Comparison of ENCODE assay signal across 24 cellular contexts in genomic region chr11:87432006-87432405, GRCh38.
DNase-seq lines count a peak whose midpoint lies in the region; TF ChIP-seq lines count a peak whose summit lies in the region.
"Had no signal": no experiment of that assay in that cellular context is flagged by ENCODE, and none has a peak within 500 bp of the region (broad histone marks: within the 10 kb centered on the region; RNA-seq: fewer than 3 reads in every experiment).

No MANE protein-coding gene starts in this region.

- H2AK5ac ChIP-seq in mesenchymal stem cell (ENCODE audit: low read length, severe bottlenecking), result no peak overlapping the region

- H2BK120ac ChIP-seq in mesenchymal stem cell (ENCODE audit: low read depth, low read length), result no peak overlapping the region

- no peak overlapping the region for H3K4me2 ChIP-seq in mesenchymal stem cell (ENCODE audit: low read length, poor library complexity, severe bottlenecking)
- H3K4me2 ChIP-seq: KMS-11 had no signal

- no peak overlapping the region for H3K4me3 Mint-ChIP-seq in progenitor cell of endocrine pancreas (ENCODE audit: low read depth)
- H3K4me3 Mint-ChIP-seq: activated naive CD4-positive, alpha-beta T cell treated with anti-CD3 and anti-CD28 coated beads, Interleukin-2, amount 10 ng/mL, durations not matched to agents 7 days and 5 days; CD8-positive, alpha-beta T cell; mesothelial cell of epicardium had no signal

- H3K18ac ChIP-seq in mesenchymal stem cell (ENCODE audit: low read depth in 1 of 2, low read length in 2 of 2), result no peak overlapping the region

- no peak overlapping the region for H3K4me3 ChIP-seq in AG10803 (ENCODE audit: low read length)
- no peak overlapping the region for H3K4me3 ChIP-seq in mesenchymal stem cell (ENCODE audit: insufficient read depth in 1 of 2, low read depth in 1 of 2, low read length in 2 of 2)
- H3K4me3 ChIP-seq in spleen, result no peak overlapping the region
- H3K4me3 ChIP-seq: prostate gland, skin epidermis, tibial nerve had no signal

- no peak overlapping the region for H3K14ac ChIP-seq in mesenchymal stem cell (ENCODE audit: low read length in 2 of 2)

- H3K4ac ChIP-seq in mesenchymal stem cell (ENCODE audit: low read depth in 1 of 2, low read length in 2 of 2), result no peak overlapping the region

- H3K23ac ChIP-seq in mesenchymal stem cell (ENCODE audit: low read length in 2 of 2), result no peak overlapping the region

- H2BK12ac ChIP-seq in mesenchymal stem cell (ENCODE audit: low read length in 2 of 2), result no peak overlapping the region

- no peak overlapping the region for H3K27ac Mint-ChIP-seq in progenitor cell of endocrine pancreas
- H3K27ac Mint-ChIP-seq: activated naive CD4-positive, alpha-beta T cell treated with anti-CD3 and anti-CD28 coated beads, Interleukin-2, amount 10 ng/mL, durations not matched to agents 7 days and 5 days; CD8-positive, alpha-beta T cell; mesothelial cell of epicardium had no signal

- H3K36me3 Mint-ChIP-seq in progenitor cell of endocrine pancreas (ENCODE audit: insufficient read depth), result no peaks in the 10 kb centered on the region
- H3K36me3 Mint-ChIP-seq: activated naive CD4-positive, alpha-beta T cell treated with anti-CD3 and anti-CD28 coated beads, Interleukin-2, amount 10 ng/mL, durations not matched to agents 7 days and 5 days; CD8-positive, alpha-beta T cell; mesothelial cell of epicardium had no signal

- 56% methylated on average over 4 of the region's 4 CpGs for WGBS in mesenchymal stem cell
- WGBS in spleen, 5 donors, result 72 to 86% (median 82%) methylated on average over 4 of the region's 4 CpGs

- no peak overlapping the region for H2AFZ ChIP-seq in mesenchymal stem cell (ENCODE audit: low read depth, low read length)

- H3K79me1 ChIP-seq in mesenchymal stem cell (replicated peaks; ENCODE audit: low read length, poor library complexity, severe bottlenecking), result no peaks in the 10 kb centered on the region

- H2BK15ac ChIP-seq in mesenchymal stem cell (ENCODE audit: low read depth, poor library complexity, severe bottlenecking), result no peak overlapping the region

- H4K8ac ChIP-seq in mesenchymal stem cell (ENCODE audit: low read length), result no peak overlapping the region

- no peak overlapping the region for H2BK5ac ChIP-seq in mesenchymal stem cell (ENCODE audit: low read depth, low read length, poor library complexity, severe bottlenecking)

- peaks cover 6% of the 10 kb centered on the region for H3K4me1 ChIP-seq in mesenchymal stem cell (ENCODE audit: control insufficient read depth, insufficient read depth, low read depth, low read length)
- no peaks in the 10 kb centered on the region for H3K4me1 ChIP-seq in spleen
- H3K4me1 ChIP-seq: prostate gland, tibial nerve had no signal

- H3K36me3 ChIP-seq in mesenchymal stem cell (ENCODE audit: control insufficient read depth in 1 of 2, insufficient read depth in 2 of 2, low read depth in 1 of 2, low read length in 2 of 2) (no peaks in the 10 kb centered on the region), spleen (no peaks in the 10 kb centered on the region)
- H3K36me3 ChIP-seq: prostate gland, tibial nerve had no signal

- peak overlapping the region; percentile 33 for H3K9ac ChIP-seq in mesenchymal stem cell (ENCODE audit: low read length)
- H3K9ac ChIP-seq: KMS-11 had no signal

- no peaks in the 10 kb centered on the region for H3K9me3 Mint-ChIP-seq in progenitor cell of endocrine pancreas (ENCODE audit: low read depth)
- H3K9me3 Mint-ChIP-seq: activated naive CD4-positive, alpha-beta T cell treated with anti-CD3 and anti-CD28 coated beads, Interleukin-2, amount 10 ng/mL, durations not matched to agents 7 days and 5 days; CD8-positive, alpha-beta T cell; mesothelial cell of epicardium had no signal

- TF ChIP-seq CTCF in AG10803 (conservative IDR thresholded peaks at IDR 0.05; ENCODE audit: low read length) (no peak), spleen (IDR thresholded peaks at IDR 0.05 in 8 of 11, conservative IDR thresholded peaks at IDR 0.05 in 3 of 11) (no peak), progenitor cell of endocrine pancreas (IDR thresholded peaks at IDR 0.05; ENCODE audit: unreplicated experiment) (no peak)

- H3K9me3 ChIP-seq in mesenchymal stem cell (ENCODE audit: control insufficient read depth, low read length) (no peaks in the 10 kb centered on the region), spleen (no peaks in the 10 kb centered on the region)
- H3K9me3 ChIP-seq: prostate gland, tibial nerve had no signal

- no peak for TF ChIP-seq POLR2A in spleen (IDR thresholded peaks at IDR 0.05)

- H4K91ac ChIP-seq in mesenchymal stem cell (ENCODE audit: low read length), result no peak overlapping the region

- intact Hi-C loops in spleen (cut with DNase I; ENCODE audit: low total_unique reads), result no loop called here

- H3K27me3 Mint-ChIP-seq in progenitor cell of endocrine pancreas, result no peaks in the 10 kb centered on the region
- H3K27me3 Mint-ChIP-seq: activated naive CD4-positive, alpha-beta T cell treated with anti-CD3 and anti-CD28 coated beads, Interleukin-2, amount 10 ng/mL, durations not matched to agents 7 days and 5 days had no signal

- H3K4me1 Mint-ChIP-seq in progenitor cell of endocrine pancreas (ENCODE audit: low read depth), result peaks cover 5% of the 10 kb centered on the region
- H3K4me1 Mint-ChIP-seq: activated naive CD4-positive, alpha-beta T cell treated with anti-CD3 and anti-CD28 coated beads, Interleukin-2, amount 10 ng/mL, durations not matched to agents 7 days and 5 days had no signal

- no peak overlapping the region for H3K27ac ChIP-seq in mesenchymal stem cell (ENCODE audit: low read length, poor library complexity, severe bottlenecking)
- no peak overlapping the region for H3K27ac ChIP-seq in spleen
- H3K27ac ChIP-seq: KMS-11, prostate gland, RWPE1, skin epidermis, tibial nerve had no signal

- DNase-seq in AG10803 (ENCODE audit: low read depth), result peak; percentile 94
- peak; percentile 48 for DNase-seq in HCEC 1CT
- peak; percentile 73 for DNase-seq in dedifferentiated amniotic fluid mesenchymal stem cell (ENCODE audit: extremely low spot score)
- DNase-seq in mesenchymal stem cell, result peak; percentile 43
- no peak for DNase-seq in NCI-H128 (lab: John Stamatoyannopoulos, UW; ENCODE audit: unreplicated experiment)
- DNase-seq in spleen, result no peak
- no peak for DNase-seq in NCI-H2107 treated with DMSO at 0.1 percent for 48 hours (lab: John Stamatoyannopoulos, UW; ENCODE audit: unreplicated experiment)
- no peak for DNase-seq in progenitor cell of endocrine pancreas (ENCODE audit: low spot score, unreplicated experiment)
- DNase-seq: activated CD4-positive, CD25-positive, alpha-beta regulatory T cell treated with anti-CD3 and anti-CD28 coated beads, Interleukin-2, amount 50 U/mL, for 72 hours; activated naive CD4-positive, alpha-beta T cell treated with anti-CD3 and anti-CD28 coated beads, Interleukin-2, amount 10 ng/mL, durations not matched to agents 7 days and 5 days; activated T-cell treated with anti-CD3 and anti-CD28 coated beads, Interleukin-2, amount 50 U/mL, for 48 hours; CD8-positive, alpha-beta T cell; cortex of kidney; DMS153; GOT3; stimulated activated CD4-positive, alpha-beta T cell treated with anti-CD3 and anti-CD28 coated beads, Interleukin-4, amount 100 ng/mL, for 1 hour; stimulated activated naive CD8-positive, alpha-beta T cell treated with anti-CD3 and anti-CD28 coated beads, Interleukin-15, Interleukin-2, amounts not matched to agents 100 U/mL and 50 U/mL, for 24 hours; SW 1271 had no signal

- no peaks in the 10 kb centered on the region for H3K27me3 ChIP-seq in mesenchymal stem cell (ENCODE audit: control insufficient read depth in 1 of 2, insufficient read depth in 1 of 2, low read length in 2 of 2)
- H3K27me3 ChIP-seq in spleen (replicated peaks in 1 of 7), result no peaks in the 10 kb centered on the region
- H3K27me3 ChIP-seq: tibial nerve had no signal

Comparison
In these comparisons a context has a peak if more than half of its experiments do, and no peak if none do; other contexts are left out.
1. DNase-seq: peak in AG10803 (single experiment), HCEC 1CT (single experiment), dedifferentiated amniotic fluid mesenchymal stem cell (single experiment) and mesenchymal stem cell (single experiment); none in NCI-H128 (single experiment), spleen (single experiment), NCI-H2107 treated with DMSO at 0.1 percent for 48 hours (single experiment) and progenitor cell of endocrine pancreas (single experiment).